In the genomic region with DNA sequence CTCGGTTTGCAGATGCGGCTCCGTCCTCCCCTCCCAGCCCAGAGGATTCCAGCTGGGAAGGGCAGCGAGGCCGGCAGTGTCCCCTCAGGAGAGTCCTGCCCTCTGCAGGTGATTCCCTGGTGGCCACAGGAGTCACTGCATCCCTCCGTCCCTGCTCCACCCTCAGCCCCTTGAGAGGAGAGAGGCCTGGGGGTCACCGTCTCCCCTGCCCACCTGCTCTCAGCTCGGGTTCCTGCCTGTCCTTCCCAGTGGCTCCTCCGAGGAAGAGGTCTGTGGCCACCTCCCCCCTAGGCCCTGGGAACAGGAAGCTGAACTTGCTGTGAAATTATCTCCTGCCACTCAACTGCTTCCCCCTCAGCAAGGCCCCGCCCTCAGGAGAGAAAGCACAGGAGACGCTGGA, we compare ENCODE assay signal across 10 cellular contexts.
A peak's percentile ranks its signal among the peaks of the same experiment; 100 is the strongest.
DNase-seq lines count a peak whose midpoint lies in the region; TF ChIP-seq lines count a peak whose summit lies in the region.
"Had no signal": no experiment of that assay in that cellular context is flagged by ENCODE, and none has a peak within 500 bp of the region (broad histone marks: within the 10 kb centered on the region; RNA-seq: fewer than 3 reads in every experiment).

No MANE protein-coding gene starts in this region.

- H3K4me3 ChIP-seq in GM12875 (ENCODE audit: low read depth, low read length): no peak overlapping the region
- H3K4me3 ChIP-seq: SJCRH30 had no signal

- CTCF ChIA-PET in RWPE1 (lab: Yijun Ruan, JAX): interaction anchor here (0.6 to 1.1 kb wide), 3 partner anchors 72 to 1444 kb away, joined by 3 to 4 read pairs (median 3); no protein-coding TSS in a partner anchor

- no peak overlapping the region for H3K27ac ChIP-seq in RWPE1
- H3K27ac ChIP-seq: SJCRH30 had no signal

- in situ Hi-C loops in ACHN (cut with HindIII; ENCODE audit: low pct_ligation_motif_present, low pct_unique_long_range_greater_than_20kb, low sequenced_read_pairs): no loop called here

- DNase-seq in ACHN (peak; percentile 33), RWPE1 (ENCODE audit: low spot score) (peak; percentile 11), iPS-NIHi11 (ENCODE audit: low spot score) (peak; percentile 83), NCI-H2227 (lab: John Stamatoyannopoulos, UW; ENCODE audit: unreplicated experiment) (no peak), posterior cingulate gyrus (no peak), amniotic stem cell (lab: John Stamatoyannopoulos, UW) (no peak)
- no peak for DNase-seq in activated naive CD4-positive, alpha-beta T cell treated with Interleukin-2 at 50 U/mL for 16 hours
- DNase-seq: mammary epithelial cell, SJCRH30 had no signal

- POLR2A ChIA-PET in RWPE1 (lab: Yijun Ruan, JAX; ENCODE audit: low non-redundant PET): no interaction called here

- peak; percentile 16; the same call in 1 of the 2 replicates for TF ChIP-seq CTCF in GM12875 (IDR thresholded peaks at IDR 0.05; ENCODE audit: borderline replicate concordance, insufficient read depth, low read depth, low read length)
- 0 out of 2 replicates have a peak, but pooled peaks have one; percentile 13 for TF ChIP-seq CTCF in RWPE1 (conservative IDR thresholded peaks at IDR 0.05; ENCODE audit: low read depth)

- intact Hi-C loops in posterior cingulate gyrus (cut with DNase I): no loop called here

Comparison
In these comparisons a context has a peak if more than half of its experiments do, and no peak if none do; other contexts are left out.
1. DNase-seq: peak in ACHN (single experiment), RWPE1 (single experiment) and iPS-NIHi11 (single experiment); none in NCI-H2227 (single experiment), posterior cingulate gyrus (0 of 10), amniotic stem cell (single experiment) and activated naive CD4-positive, alpha-beta T cell treated with Interleukin-2 at 50 U/mL for 16 hours (single experiment).